In the genomic region with DNA sequence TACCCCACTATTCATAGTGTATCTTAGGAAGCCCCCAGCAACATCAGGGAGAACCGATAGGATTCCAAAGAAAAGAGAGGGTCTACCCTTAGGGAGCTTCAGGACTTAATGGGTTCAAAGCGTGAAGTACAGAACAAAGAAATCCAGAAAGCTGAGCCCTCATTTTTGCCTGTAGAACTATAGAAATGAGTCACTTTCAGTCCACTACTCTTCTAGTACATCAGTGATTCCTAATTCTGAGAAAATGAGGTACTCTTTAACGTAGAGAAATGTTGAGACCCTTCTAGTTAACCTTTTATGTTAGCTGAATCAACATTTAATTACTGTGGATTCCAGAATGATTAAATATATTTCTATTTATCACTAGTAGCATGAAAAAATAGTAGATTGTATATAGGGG, we compare ENCODE assay signal across 24 cellular contexts. TPM values are rescaled to one million over a fixed set of nuclear protein-coding genes. Genes with fewer than 3 reads are reported as not detected.
"Had no signal": no experiment of that assay in that cellular context is flagged by ENCODE, and none has a peak within 500 bp of the region (broad histone marks: within the 10 kb centered on the region; RNA-seq: fewer than 3 reads in every experiment).

No MANE protein-coding gene starts in this region.

- H3K36me3 ChIP-seq: breast epithelium, gastroesophageal sphincter, right atrium auricular region, transverse colon had no signal

- DNase-seq: activated CD4-positive, alpha-beta T cell treated with anti-CD3 and anti-CD28 coated beads, Interleukin-2, amount 50 U/mL, for 1 hour; activated CD4-positive, CD25-positive, alpha-beta regulatory T cell treated with anti-CD3 and anti-CD28 coated beads, Interleukin-2, amount 50 U/mL, for 72 hours; activated gamma-delta T cell; activated naive CD4-positive, alpha-beta T cell treated with anti-CD3 and anti-CD28 coated beads, Interleukin-2, amount 10 ng/mL, durations not matched to agents 7 days and 5 days; activated naive CD8-positive, alpha-beta T cell treated with anti-CD3 and anti-CD28 coated beads, Interleukin-2, amount 50 U/mL, for 24 hours; activated T-cell treated with anti-CD3 and anti-CD28 coated beads for 4 hours; amygdala; central memory CD4-positive, alpha-beta T cell; hippocampal formation; kidney; left colon; natural killer cell; stimulated activated CD4-positive, alpha-beta T cell treated with anti-CD3 and anti-CD28 coated beads, Interleukin-1b, Interleukin-23, amount 100 ng/mL, for 48 hours; stimulated activated CD4-positive, alpha-beta T cell treated with anti-CD3 and anti-CD28 coated beads, Interleukin-4, amount 100 ng/mL, for 4 hours; stimulated activated naive CD4-positive, alpha-beta T cell; T-helper 17 cell; T1000; testis; transverse colon had no signal

- H3K27ac ChIP-seq: breast epithelium, gastroesophageal sphincter, transverse colon had no signal

- H3K4me3 ChIP-seq: breast epithelium, gastroesophageal sphincter, right atrium auricular region, smooth muscle cell, transverse colon had no signal

- ATAC-seq: activated naive CD8-positive, alpha-beta T cell treated with anti-CD3 and anti-CD28 coated beads, Interleukin-2, amount 50 U/mL, for 24 hours; gastroesophageal sphincter; left colon; natural killer cell; T-helper 17 cell had no signal

- FAIRE-seq: endothelial cell of umbilical vein, kidney had no signal

- H3K27me3 ChIP-seq: breast epithelium, gastroesophageal sphincter, right atrium auricular region, testis, transverse colon had no signal

- H3K9me3 ChIP-seq: breast epithelium, gastroesophageal sphincter, right atrium auricular region, testis, transverse colon had no signal

- H3K4me1 ChIP-seq: breast epithelium, gastroesophageal sphincter, right atrium auricular region, testis had no signal

RNA-seq across cellular contexts. Expression of gene TDRD1, which starts 1.8 kb away (rescaled TPM):
- polyA plus RNA-seq: endothelial cell of umbilical vein, smooth muscle cell had no signal

RNA-seq across cellular contexts. Expression of gene VWA2, which starts 58.1 kb away (rescaled TPM):
- polyA plus RNA-seq: endothelial cell of umbilical vein had no signal
